In the genomic region with DNA sequence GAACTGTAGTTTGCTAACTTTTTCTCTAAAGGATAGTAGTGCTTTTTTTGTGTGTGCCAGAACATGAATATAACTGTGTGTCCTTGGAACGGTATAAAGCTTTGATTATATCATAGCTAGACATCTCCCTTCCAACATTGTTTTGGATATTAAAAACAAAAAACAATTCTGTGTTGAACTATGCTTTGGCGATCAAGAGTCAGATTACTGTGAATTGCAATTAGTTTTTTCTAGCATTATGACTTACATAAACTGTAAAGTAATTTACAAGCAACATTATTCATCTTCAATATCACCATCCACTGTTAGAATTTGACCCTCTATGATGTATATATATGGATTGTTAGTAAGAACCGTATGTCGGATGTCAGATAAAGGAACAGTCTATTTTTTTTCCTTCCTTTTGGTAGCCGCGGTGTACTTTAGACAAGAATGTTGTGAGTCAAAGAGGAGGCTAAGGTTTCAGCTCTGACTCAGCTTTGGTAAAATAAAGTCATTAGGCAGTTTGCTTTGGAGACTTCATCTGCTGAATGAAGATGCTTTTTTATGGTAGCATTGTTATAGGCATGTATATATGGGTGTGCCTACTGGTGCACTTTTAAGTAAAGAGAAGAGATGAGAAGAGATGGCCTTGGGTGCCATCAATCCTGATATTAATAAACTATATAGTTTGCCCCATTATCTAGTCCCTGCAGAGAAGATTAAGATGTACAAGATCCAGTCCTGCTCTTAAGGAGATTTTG, we compare ENCODE assay signal across 10 cellular contexts.
DNase-seq lines count a peak whose midpoint lies in the region; ATAC-seq and TF ChIP-seq lines count a peak whose summit lies in the region.
"Had no signal": no experiment of that assay in that cellular context is flagged by ENCODE, and none has a peak within 500 bp of the region (broad histone marks: within the 10 kb centered on the region; RNA-seq: fewer than 3 reads in every experiment).

No MANE protein-coding gene starts in this region.

- ATAC-seq in left colon, result peak; percentile 88
- ATAC-seq: CD8-positive, alpha-beta T cell had no signal

- no peak overlapping the region for H3K9ac ChIP-seq in neural progenitor cell

- H3F3A ChIP-seq in neural progenitor cell (ENCODE audit: low read depth), result no peaks in the 10 kb centered on the region

- H3K36me3 Mint-ChIP-seq in chondrocyte (ENCODE audit: low read depth) (peaks cover 6% of the 10 kb centered on the region), neural progenitor cell (peaks cover 13% of the 10 kb centered on the region)
- H3K36me3 Mint-ChIP-seq: CD8-positive, alpha-beta T cell had no signal

- H3K9me3 ChIP-seq in AG04450 (ENCODE audit: control insufficient read depth, insufficient read depth, low read length) (peaks cover 5% of the 10 kb centered on the region), neural progenitor cell (ENCODE audit: low read depth) (no peaks in the 10 kb centered on the region)

- H3K9me3 Mint-ChIP-seq in chondrocyte (ENCODE audit: low read depth), result peaks cover 8% of the 10 kb centered on the region
- peaks cover 5% of the 10 kb centered on the region for H3K9me3 Mint-ChIP-seq in neural progenitor cell

- CTCF ChIA-PET in AG04450 (lab: Charles Lee), result interaction anchor here (0.9 to 3.2 kb wide), 2 partner anchors 11 to 67 kb away, joined by 3 to 19 read pairs; no protein-coding TSS in a partner anchor

- intact Hi-C loops in left colon (cut with DNase I, micrococcal nuclease), result no loop called here

- H3K4me3 Mint-ChIP-seq in chondrocyte (ENCODE audit: unreplicated experiment) (peak overlapping the region; percentile 7), neural progenitor cell (no peak overlapping the region)
- H3K4me3 Mint-ChIP-seq: CD8-positive, alpha-beta T cell had no signal

- POLR2A ChIA-PET in AG04450 (lab: Yijun Ruan, JAX), result interaction anchor here (0.8 to 1.3 kb wide), 2 partner anchors 21 to 76 kb away, joined by 3 to 4 read pairs; no protein-coding TSS in a partner anchor

- no peak overlapping the region for H3K4me2 ChIP-seq in neural progenitor cell

- H3K27ac ChIP-seq in AG04450 (ENCODE audit: low read depth, low read length) (peak overlapping the region; percentile 60), neural progenitor cell (no peak overlapping the region)

- no peaks in the 10 kb centered on the region for H3K27me3 Mint-ChIP-seq in chondrocyte (ENCODE audit: low read depth)
- peaks cover 4% of the 10 kb centered on the region for H3K27me3 Mint-ChIP-seq in neural progenitor cell (ENCODE audit: insufficient read depth, low read depth)

- H3K4me1 Mint-ChIP-seq in chondrocyte (ENCODE audit: low read depth), result peaks cover 51% of the 10 kb centered on the region
- peaks cover 16% of the 10 kb centered on the region for H3K4me1 Mint-ChIP-seq in neural progenitor cell

- H3K27ac Mint-ChIP-seq in chondrocyte (ENCODE audit: unreplicated experiment), result peak overlapping the region; percentile 87
- H3K27ac Mint-ChIP-seq in neural progenitor cell, result no peak overlapping the region
- H3K27ac Mint-ChIP-seq: CD8-positive, alpha-beta T cell had no signal

- H3K4me3 ChIP-seq in AG04450 (ENCODE audit: low read depth, low read length) (no peak overlapping the region), neural progenitor cell (no peak overlapping the region)

- TF ChIP-seq CTCF in AG04450 (IDR thresholded peaks at IDR 0.05; ENCODE audit: low read depth, low read length) (no peak), chondrocyte (IDR thresholded peaks at IDR 0.05) (no peak), neural progenitor cell (IDR thresholded peaks at IDR 0.05) (no peak)

- H4K20me1 ChIP-seq in neural progenitor cell (ENCODE audit: low read depth), result no peaks in the 10 kb centered on the region

- DNase-seq in AG04450 (ENCODE audit: low read depth, low spot score) (peak; percentile 72), LoVo (ENCODE audit: low spot score) (peak; percentile 77), chondrocyte (ENCODE audit: low spot score) (no peak), left colon (no peak), NCI-H2029 treated with DMSO at 0.1 percent for 48 hours (lab: John Stamatoyannopoulos, UW) (no peak), NCI-H524 treated with DMSO at 0.1 percent for 48 hours (lab: John Stamatoyannopoulos, UW) (no peak), neural progenitor cell (ENCODE audit: low spot score) (no peak)
- DNase-seq in activated CD8-positive, alpha-beta memory T cell treated with anti-CD3 and anti-CD28 coated beads for 24 hours, result no peak
- DNase-seq: CD8-positive, alpha-beta T cell; Karpas-422 had no signal

- H3K36me3 ChIP-seq in neural progenitor cell, result no peaks in the 10 kb centered on the region

- H2AFZ ChIP-seq in neural progenitor cell (replicated peaks), result no peak overlapping the region

- H3K79me2 ChIP-seq in neural progenitor cell (ENCODE audit: low read depth), result no peaks in the 10 kb centered on the region

- H3K27me3 ChIP-seq in AG04450 (ENCODE audit: control insufficient read depth, insufficient read depth, low read length), result no peaks in the 10 kb centered on the region
- no peaks in the 10 kb centered on the region for H3K27me3 ChIP-seq in neural progenitor cell

- peaks cover 10% of the 10 kb centered on the region for H3K4me1 ChIP-seq in neural progenitor cell

Comparison
In these comparisons a context has a peak if more than half of its experiments do, and no peak if none do; other contexts are left out.
1. DNase-seq: peak in AG04450 (single experiment) and LoVo (single experiment); none in chondrocyte (single experiment), left colon (0 of 2), NCI-H2029 treated with DMSO at 0.1 percent for 48 hours (single experiment), NCI-H524 treated with DMSO at 0.1 percent for 48 hours (single experiment), activated CD8-positive, alpha-beta memory T cell treated with anti-CD3 and anti-CD28 coated beads for 24 hours (single experiment) and neural progenitor cell (single experiment).